ENCODE assay signal across 12 cellular contexts in the genomic region with DNA sequence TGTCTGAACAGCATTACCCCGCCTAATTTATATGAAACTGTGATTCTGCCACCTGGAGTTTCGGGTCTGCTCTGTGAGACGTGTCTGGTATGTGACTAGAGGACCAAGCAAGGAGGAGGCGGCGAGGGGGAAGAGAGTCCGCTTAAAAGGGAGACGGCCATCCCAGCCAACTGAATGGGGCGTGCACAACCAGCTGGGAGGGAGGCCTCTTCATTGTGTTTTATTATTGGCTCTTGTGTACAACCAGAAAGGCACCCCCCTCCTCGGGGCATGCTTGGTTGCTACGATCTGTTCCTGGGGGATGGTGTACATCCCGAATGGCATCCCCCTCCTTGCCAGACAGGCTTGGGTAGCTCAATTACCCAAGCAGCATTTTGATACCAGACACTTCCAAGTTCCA.
A peak's percentile ranks its signal among the peaks of the same experiment; 100 is the strongest.
DNase-seq lines count a peak whose midpoint lies in the region; ATAC-seq, FAIRE-seq and TF ChIP-seq lines count a peak whose summit lies in the region.
"Had no signal": no experiment of that assay in that cellular context is flagged by ENCODE, and none has a peak within 500 bp of the region (broad histone marks: within the 10 kb centered on the region; RNA-seq: fewer than 3 reads in every experiment).

No MANE protein-coding gene starts in this region.

- no peak for FAIRE-seq in keratinocyte (lab: Jason Lieb, UNC)
- FAIRE-seq: H54 had no signal

- H2BK5ac ChIP-seq in neuronal stem cell (ENCODE audit: low read length), result no peak overlapping the region

- H3K4ac ChIP-seq in neuronal stem cell (ENCODE audit: low read length), result no peak overlapping the region

- H3K27me3 ChIP-seq in keratinocyte (ENCODE audit: control insufficient read depth, extremely low read depth, insufficient read depth, low read length) (no peaks in the 10 kb centered on the region), neuronal stem cell (ENCODE audit: control insufficient read depth in 3 of 3, insufficient read depth in 3 of 3, low read depth in 1 of 3, low read length in 3 of 3) (no peaks in the 10 kb centered on the region), uterus (no peaks in the 10 kb centered on the region), tibial nerve (no peaks in the 10 kb centered on the region)
- H3K27me3 ChIP-seq: BLaER1 had no signal

- H3K4me2 ChIP-seq in keratinocyte (ENCODE audit: control insufficient read depth, extremely low read depth, insufficient read depth, low read depth, low read length) (no peak overlapping the region), neuronal stem cell (ENCODE audit: insufficient read depth, low read length, poor library complexity, severe bottlenecking) (no peak overlapping the region)
- H3K4me2 ChIP-seq: BLaER1 had no signal

- TF ChIP-seq POLR2A in uterus (IDR thresholded peaks at IDR 0.05), result no peak
- TF ChIP-seq POLR2A in tibial nerve (IDR thresholded peaks at IDR 0.05), result no peak

- no peaks in the 10 kb centered on the region for H3K9me1 ChIP-seq in keratinocyte (ENCODE audit: control insufficient read depth, extremely low read depth, insufficient read depth, low read length)

- H3K18ac ChIP-seq in neuronal stem cell (ENCODE audit: low read length), result no peak overlapping the region

- H2AFZ ChIP-seq in keratinocyte (ENCODE audit: control insufficient read depth, low read length) (peak overlapping the region; percentile 13), neuronal stem cell (ENCODE audit: low read length) (peak overlapping the region; percentile 63)

- H3K23ac ChIP-seq in neuronal stem cell (ENCODE audit: low read depth, low read length, poor library complexity), result no peak overlapping the region

- H3K9ac ChIP-seq in keratinocyte (ENCODE audit: control insufficient read depth, extremely low read depth, insufficient read depth, low read length) (no peak overlapping the region), neuronal stem cell (ENCODE audit: low read depth, low read length, poor library complexity) (no peak overlapping the region)
- H3K9ac ChIP-seq: BLaER1 had no signal

- in situ Hi-C loops in KBM-7 (cut with MboI; ENCODE audit: low pct_unique_long_range_greater_than_20kb, low sequenced_read_pairs), result no loop called here

- H3K4me1 ChIP-seq in keratinocyte (ENCODE audit: control insufficient read depth, extremely low read depth, insufficient read depth, low read length), result peaks cover 22% of the 10 kb centered on the region
- H3K4me1 ChIP-seq in neuronal stem cell (ENCODE audit: control insufficient read depth in 2 of 2, insufficient read depth in 1 of 2, low read depth in 1 of 2, low read length in 2 of 2), result peaks cover 20 to 27% of the 10 kb centered on the region in 2 donors
- H3K4me1 ChIP-seq in uterus, result no peaks in the 10 kb centered on the region
- H3K4me1 ChIP-seq in tibial nerve, result no peaks in the 10 kb centered on the region

- intact Hi-C loops in uterus (cut with DNase I; ENCODE audit: low total_unique reads), result no loop called here

- no peak overlapping the region for H2BK12ac ChIP-seq in neuronal stem cell (ENCODE audit: low read length)

- H3K27ac ChIP-seq in keratinocyte (ENCODE audit: control insufficient read depth, insufficient read depth, low read length) (no peak overlapping the region), neuronal stem cell (replicated peaks; ENCODE audit: low read length) (no peak overlapping the region), uterus (no peak overlapping the region), tibial nerve (no peak overlapping the region)
- H3K27ac ChIP-seq: BLaER1 had no signal

- no peaks in the 10 kb centered on the region for H3K79me1 ChIP-seq in neuronal stem cell (ENCODE audit: low read depth, low read length)

- no peak overlapping the region for H3K4me3 ChIP-seq in keratinocyte (ENCODE audit: control insufficient read depth in 2 of 3, extremely low read depth in 1 of 3, insufficient read depth in 2 of 3, low read depth in 1 of 3, low read length in 3 of 3)
- no peak overlapping the region for H3K4me3 ChIP-seq in neuronal stem cell (ENCODE audit: low read length in 2 of 2)
- no peak overlapping the region for H3K4me3 ChIP-seq in uterus
- no peak overlapping the region for H3K4me3 ChIP-seq in tibial nerve
- H3K4me3 ChIP-seq: BLaER1 had no signal

- H2AK5ac ChIP-seq in neuronal stem cell (ENCODE audit: low read depth, low read length), result no peak overlapping the region

- H4K8ac ChIP-seq in neuronal stem cell (ENCODE audit: low read depth, low read length), result no peak overlapping the region

- H3K14ac ChIP-seq in neuronal stem cell (ENCODE audit: low read length), result no peak overlapping the region

- no CpG with 5 or more reads among the region's 11 CpGs for WGBS in neuronal stem cell (ENCODE audit: extremely low coverage in 2 of 2, insufficient read length in 2 of 2, insufficient replicate concordance in 1 of 2), 2 donors
- 44% methylated on average over 11 of the region's 11 CpGs for WGBS in tibial nerve, 2 donors

- dilution Hi-C loops in keratinocyte (cut with MboI; ENCODE audit: extremely low pct_ligation_motif_present, low sequenced_read_pairs), result no loop called here

- no peak overlapping the region for H2BK120ac ChIP-seq in neuronal stem cell (ENCODE audit: low read depth, low read length)

- no peak overlapping the region for H4K91ac ChIP-seq in neuronal stem cell (ENCODE audit: low read depth, low read length, poor library complexity)

- DNase-seq in RPMI8226 (peak; percentile 61), keratinocyte (ENCODE audit: low read depth, low spot score) (no peak), neuronal stem cell (ENCODE audit: low spot score) (no peak), uterus (no peak), KBM-7 (no peak), tibial nerve (ENCODE audit: low spot score in 2 of 2) (no peak)
- DNase-seq: AML-193, IMR-90 had no signal

- H3K79me2 ChIP-seq in keratinocyte (ENCODE audit: control insufficient read depth, insufficient read depth, low read length), result no peaks in the 10 kb centered on the region

- H3K9me3 ChIP-seq in keratinocyte (ENCODE audit: control insufficient read depth, low read depth, low read length), result no peaks in the 10 kb centered on the region
- H3K9me3 ChIP-seq in neuronal stem cell (replicated peaks in 1 of 2; ENCODE audit: control insufficient read depth in 2 of 2, insufficient read depth in 1 of 2, low read depth in 1 of 2, low read length in 2 of 2), result no peaks in the 10 kb centered on the region
- H3K9me3 ChIP-seq in uterus, result no peaks in the 10 kb centered on the region
- no peaks in the 10 kb centered on the region for H3K9me3 ChIP-seq in tibial nerve
- H3K9me3 ChIP-seq: BLaER1 had no signal

- no peaks in the 10 kb centered on the region for H4K20me1 ChIP-seq in keratinocyte (ENCODE audit: control insufficient read depth, extremely low read depth, insufficient read depth, low read length)
- H4K20me1 ChIP-seq: BLaER1 had no signal

- no peak overlapping the region for H2BK15ac ChIP-seq in neuronal stem cell (ENCODE audit: low read length)

- no peak for ATAC-seq in HG02642 (IDR thresholded peaks at IDR 0.05; ENCODE audit: poor library complexity, unreplicated experiment)
- ATAC-seq: HCT116 had no signal

- TF ChIP-seq EP300 in tibial nerve (IDR thresholded peaks at IDR 0.05), result no peak

- H3K36me3 ChIP-seq in keratinocyte (ENCODE audit: control insufficient read depth in 2 of 2, extremely low read depth in 1 of 2, insufficient read depth in 2 of 2, low read length in 2 of 2), result no peaks in the 10 kb centered on the region
- H3K36me3 ChIP-seq in neuronal stem cell (replicated peaks in 1 of 2; ENCODE audit: control insufficient read depth in 2 of 2, insufficient read depth in 2 of 2, low read length in 2 of 2), result no peaks in the 10 kb centered on the region
- no peaks in the 10 kb centered on the region for H3K36me3 ChIP-seq in uterus
- H3K36me3 ChIP-seq in tibial nerve, result no peaks in the 10 kb centered on the region
- H3K36me3 ChIP-seq: BLaER1 had no signal

- TF ChIP-seq CTCF in keratinocyte (optimal IDR thresholded peaks at IDR 0.05 in 1 of 3, IDR thresholded peaks at IDR 0.05 in 1 of 3, conservative IDR thresholded peaks at IDR 0.05 in 1 of 3; ENCODE audit: extremely low read depth in 1 of 3, insufficient read depth in 2 of 3, low read length in 3 of 3) (no peak), uterus (IDR thresholded peaks at IDR 0.05) (no peak), tibial nerve (IDR thresholded peaks at IDR 0.05) (no peak)
